In the genomic region with DNA sequence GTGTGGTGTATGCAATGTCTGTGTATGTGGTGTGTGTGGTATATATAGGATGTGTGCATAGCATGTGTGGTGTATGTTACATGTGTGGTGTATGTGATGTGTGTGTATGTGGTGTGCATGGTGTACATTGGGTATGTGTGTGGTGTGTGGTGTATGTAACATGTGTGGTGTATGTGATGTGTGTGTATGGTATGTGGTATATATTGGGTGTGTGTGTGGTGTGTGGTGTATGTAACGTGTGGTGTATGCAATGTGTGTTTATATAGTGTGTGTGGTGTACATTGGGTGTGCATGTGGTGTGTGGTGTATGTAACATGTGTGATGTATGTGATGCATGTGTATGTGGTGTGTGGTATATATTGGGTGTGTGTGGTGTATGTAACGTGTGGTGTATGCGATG, we compare ENCODE assay signal across 24 cellular contexts. TPM values are rescaled to one million over a fixed set of nuclear protein-coding genes. Genes with fewer than 3 reads are reported as not detected.
DNase-seq lines count a peak whose midpoint lies in the region; ATAC-seq, FAIRE-seq and TF ChIP-seq lines count a peak whose summit lies in the region.
"Had no signal": no experiment of that assay in that cellular context is flagged by ENCODE, and none has a peak within 500 bp of the region (broad histone marks: within the 10 kb centered on the region; RNA-seq: fewer than 3 reads in every experiment).

No MANE protein-coding gene starts in this region.

- no peak for DNase-seq in mammary epithelial cell
- no peak for DNase-seq in breast epithelium (ENCODE audit: low spot score in 2 of 2)
- no peak for DNase-seq in RWPE2 (ENCODE audit: low spot score)
- DNase-seq in keratinocyte (ENCODE audit: low read depth, low spot score) = no peak
- DNase-seq in erythroblast (lab: John Stamatoyannopoulos, UW) = no peak
- DNase-seq: ACHN; DMS153; DND-41; KBM-7; MV-4-11; NCI-H1105; NCI-H1436 treated with DMSO at 0.1 percent for 48 hours; NCI-H1930; NCI-H2107; NCI-H446; NCI-H524 treated with DMSO at 0.1 percent for 48 hours; NCI-H774; NK-92 treated with Interleukin-12 subunit alpha and Interleukin-12 subunit beta, amount 100 ng/mL, for 24 hours; PC-9; SHP77 had no signal

- H2AFZ ChIP-seq in mammary epithelial cell (ENCODE audit: low read depth, low read length) (peak overlapping the region; percentile 58), keratinocyte (ENCODE audit: control insufficient read depth, low read length) (no peak overlapping the region)
- H2AFZ ChIP-seq: PC-9 had no signal

- peak overlapping the region; percentile 31 for H3K4me2 ChIP-seq in mammary epithelial cell (ENCODE audit: insufficient read depth, low read depth, low read length)
- H3K4me2 ChIP-seq in keratinocyte (ENCODE audit: control insufficient read depth, extremely low read depth, insufficient read depth, low read depth, low read length) = no peak overlapping the region
- H3K4me2 ChIP-seq: PC-9 had no signal

- H3K27ac ChIP-seq in mammary epithelial cell (ENCODE audit: insufficient read depth, low read depth, low read length) = peak overlapping the region; percentile 92
- peak overlapping the region in 1 of 2 donors; percentile 15 for H3K27ac ChIP-seq in breast epithelium
- peak overlapping the region; percentile 84 for H3K27ac ChIP-seq in RWPE2 (ENCODE audit: poor library complexity, severe bottlenecking)
- H3K27ac ChIP-seq in keratinocyte (ENCODE audit: control insufficient read depth, insufficient read depth, low read length) = peak overlapping the region; percentile 91
- H3K27ac ChIP-seq in stomach smooth muscle (ENCODE audit: low read length) = peak overlapping the region; percentile 26
- H3K27ac ChIP-seq: 22Rv1, PC-9 had no signal

- H3K4me3 ChIP-seq in mammary epithelial cell (replicated peaks in 1 of 3; ENCODE audit: insufficient read depth in 1 of 3, low read depth in 2 of 3, low read length in 3 of 3) (no peak overlapping the region), breast epithelium (no peak overlapping the region), RWPE2 (ENCODE audit: severe bottlenecking) (no peak overlapping the region), keratinocyte (ENCODE audit: control insufficient read depth in 2 of 3, extremely low read depth in 1 of 3, insufficient read depth in 2 of 3, low read depth in 1 of 3, low read length in 3 of 3) (no peak overlapping the region), stomach smooth muscle (ENCODE audit: low read length in 2 of 2) (no peak overlapping the region)
- H3K4me3 ChIP-seq: PC-9 had no signal

- H4K20me1 ChIP-seq in mammary epithelial cell (ENCODE audit: insufficient read depth, low read length) (no peaks in the 10 kb centered on the region), keratinocyte (ENCODE audit: control insufficient read depth, extremely low read depth, insufficient read depth, low read length) (no peaks in the 10 kb centered on the region)

- TF ChIP-seq POLR2A in breast epithelium (IDR thresholded peaks at IDR 0.05) = no peak
- no peak for TF ChIP-seq POLR2A in erythroblast (IDR thresholded peaks at IDR 0.05; ENCODE audit: low read length)

- peak; percentile 20 for FAIRE-seq in keratinocyte (lab: Jason Lieb, UNC)

- intact Hi-C loops in mammary epithelial cell (cut with micrococcal nuclease) = loop anchor here (2.0 to 5.0 kb wide), 2 partner anchors 32 to 165 kb away; no protein-coding TSS in a partner anchor
- intact Hi-C loops in breast epithelium (cut with DNase I; ENCODE audit: low total_unique reads) = no loop called here

- 100% methylated on average over 3 of the region's 3 CpGs for WGBS in mammary epithelial cell (ENCODE audit: low coverage, missing lambda C conversion rate)

- H3K9me1 ChIP-seq in keratinocyte (ENCODE audit: control insufficient read depth, extremely low read depth, insufficient read depth, low read length) = no peaks in the 10 kb centered on the region

- no peak for TF ChIP-seq CTCF in mammary epithelial cell (conservative IDR thresholded peaks at IDR 0.05 in 1 of 2, IDR thresholded peaks at IDR 0.05 in 1 of 2; ENCODE audit: extremely low read depth in 1 of 2, insufficient read depth in 1 of 2, low read depth in 1 of 2, low read length in 2 of 2)
- no peak for TF ChIP-seq CTCF in breast epithelium (IDR thresholded peaks at IDR 0.05)
- no peak for TF ChIP-seq CTCF in RWPE2 (IDR thresholded peaks at IDR 0.05; ENCODE audit: poor library complexity, severe bottlenecking)
- TF ChIP-seq CTCF in keratinocyte (optimal IDR thresholded peaks at IDR 0.05 in 1 of 3, IDR thresholded peaks at IDR 0.05 in 1 of 3, conservative IDR thresholded peaks at IDR 0.05 in 1 of 3; ENCODE audit: extremely low read depth in 1 of 3, insufficient read depth in 2 of 3, low read length in 3 of 3) = no peak

- ATAC-seq in RWPE2 (ENCODE audit: low read depth) (no peak), GM21576 (IDR thresholded peaks at IDR 0.05; ENCODE audit: unreplicated experiment) (no peak), HG02763 (IDR thresholded peaks at IDR 0.05; ENCODE audit: unreplicated experiment) (no peak)

- CTCF ChIA-PET in mammary epithelial cell (lab: Charles Lee; ENCODE audit: low non-redundant PET) = no interaction called here

- BruUV-seq in mammary epithelial cell (replicated peaks; lab: Mats Ljungman, UMichigan) = no TSS peak

- H3K4me1 ChIP-seq in mammary epithelial cell (ENCODE audit: insufficient read depth, low read length) (peaks cover 57% of the 10 kb centered on the region), breast epithelium (no peaks in the 10 kb centered on the region), RWPE2 (ENCODE audit: insufficient read depth, poor library complexity, severe bottlenecking) (peaks cover 23% of the 10 kb centered on the region), keratinocyte (ENCODE audit: control insufficient read depth, extremely low read depth, insufficient read depth, low read length) (peaks cover 48% of the 10 kb centered on the region), stomach smooth muscle (ENCODE audit: control insufficient read depth, insufficient read depth, low read length) (peaks cover 19% of the 10 kb centered on the region)

- H3K9me3 ChIP-seq in mammary epithelial cell (replicated peaks; ENCODE audit: insufficient read depth, low read length) (no peaks in the 10 kb centered on the region), breast epithelium (no peaks in the 10 kb centered on the region), RWPE2 (ENCODE audit: severe bottlenecking) (no peaks in the 10 kb centered on the region), keratinocyte (ENCODE audit: control insufficient read depth, low read depth, low read length) (no peaks in the 10 kb centered on the region), stomach smooth muscle (ENCODE audit: control insufficient read depth in 2 of 2, low read length in 2 of 2) (peaks cover 0 to 2% of the 10 kb centered on the region in 2 donors)

- dilution Hi-C loops in mammary epithelial cell (cut with HindIII; ENCODE audit: low sequenced_read_pairs) = loop anchor here (5.0 to 10.0 kb wide), 2 partner anchors 35 to 162 kb away; no protein-coding TSS in a partner anchor
- dilution Hi-C loops in keratinocyte (cut with MboI; ENCODE audit: extremely low pct_ligation_motif_present, low sequenced_read_pairs) = no loop called here

- in situ Hi-C loops in mammary epithelial cell (cut with MboI; ENCODE audit: low sequenced_read_pairs in 2 of 2) = no loop called here

- no peaks in the 10 kb centered on the region for H3K79me2 ChIP-seq in mammary epithelial cell (ENCODE audit: insufficient read depth, low read length)
- no peaks in the 10 kb centered on the region for H3K79me2 ChIP-seq in keratinocyte (ENCODE audit: control insufficient read depth, insufficient read depth, low read length)

- H3K27me3 ChIP-seq in mammary epithelial cell (ENCODE audit: insufficient read depth, low read length) (no peaks in the 10 kb centered on the region), breast epithelium (no peaks in the 10 kb centered on the region), RWPE2 (ENCODE audit: insufficient read depth, poor library complexity, severe bottlenecking) (no peaks in the 10 kb centered on the region), keratinocyte (ENCODE audit: control insufficient read depth, extremely low read depth, insufficient read depth, low read length) (no peaks in the 10 kb centered on the region), stomach smooth muscle (ENCODE audit: control insufficient read depth in 1 of 2, insufficient read depth in 2 of 2, low read length in 2 of 2) (no peaks in the 10 kb centered on the region)

- no peak overlapping the region for H3K9ac ChIP-seq in mammary epithelial cell (ENCODE audit: insufficient read depth, low read length)
- no peak overlapping the region for H3K9ac ChIP-seq in keratinocyte (ENCODE audit: control insufficient read depth, extremely low read depth, insufficient read depth, low read length)
- H3K9ac ChIP-seq in stomach smooth muscle (ENCODE audit: low read length in 2 of 2) = no peak overlapping the region

- H3K36me3 ChIP-seq in mammary epithelial cell (ENCODE audit: insufficient read depth, low read length) = no peaks in the 10 kb centered on the region
- no peaks in the 10 kb centered on the region for H3K36me3 ChIP-seq in breast epithelium
- H3K36me3 ChIP-seq in RWPE2 (ENCODE audit: low read depth) = no peaks in the 10 kb centered on the region
- no peaks in the 10 kb centered on the region for H3K36me3 ChIP-seq in keratinocyte (ENCODE audit: control insufficient read depth in 2 of 2, extremely low read depth in 1 of 2, insufficient read depth in 2 of 2, low read length in 2 of 2)
- peaks cover 9 to 14% of the 10 kb centered on the region in 2 donors for H3K36me3 ChIP-seq in stomach smooth muscle (ENCODE audit: control insufficient read depth in 2 of 2, insufficient read depth in 2 of 2, low read length in 2 of 2)

RNA-seq across cellular contexts. Expression of gene ARRDC4, which starts 41.9 kb away (rescaled TPM):
- total RNA-seq in mammary epithelial cell (10 to 100 TPM; 18.3 to 61.5 TPM), breast epithelium (10 to 100 TPM; 13.9 to 25.8 (median 20.0) TPM)
- polyA plus RNA-seq in mammary epithelial cell (8.9 TPM), keratinocyte (21.0 to 34.6 TPM (median 23.1 TPM) in 3 replicates)
- polyA minus RNA-seq in mammary epithelial cell (8.0 TPM), keratinocyte (7.6 to 23.1 TPM (median 17.1 TPM) in 3 replicates)
- polyA plus RNA-seq in keratinocyte (2011; ENCODE audit: low read depth) = 19.7 TPM
- 23.0 and 46.4 TPM in 2 replicates for polyA plus RNA-seq in keratinocyte (2011; cell fraction: cytosol; rRNA removed)
- 24.7 and 40.9 TPM in 2 replicates for polyA plus RNA-seq in keratinocyte (2011; cell fraction: nucleus; rRNA removed)
- polyA plus RNA-seq in keratinocyte (2012; ENCODE audit: low replicate concordance) = 16.4 and 28.7 TPM in 2 replicates
- 22.8 TPM for polyA minus RNA-seq in keratinocyte (2011; cell fraction: cytosol; rRNA and poly(A)+ RNA removed)
- 18.9 and 22.9 TPM in 2 replicates for polyA minus RNA-seq in keratinocyte (2011; cell fraction: nucleus; rRNA and poly(A)+ RNA removed)
